8 cellular contexts compared by ENCODE assay signal in genomic region chr1:154791292-154792278, GRCh38.
DNase-seq lines count a peak whose midpoint lies in the region; ATAC-seq, FAIRE-seq and TF ChIP-seq lines count a peak whose summit lies in the region.

No MANE protein-coding gene starts in this region.

- FAIRE-seq in small intestine (lab: Jason Lieb, UNC), result no peak

- H3K4me1 ChIP-seq in CD8-positive, alpha-beta T cell (ENCODE audit: insufficient read depth, low read length), result peaks cover 26% of the 10 kb centered on the region
- no peaks in the 10 kb centered on the region for H3K4me1 ChIP-seq in small intestine (ENCODE audit: control insufficient read depth in 2 of 2, insufficient read depth in 1 of 2, low read depth in 1 of 2, low read length in 1 of 2)

- POLR2A ChIA-PET in CD8-positive, alpha-beta T cell (lab: Charles Lee), result interaction anchor here (0.5 to 1.5 kb wide), 8 partner anchors 10 to 824 kb away, joined by 3 to 7 read pairs (median 3); partner anchors contain the start of gene CREB3L4

- peak; percentile 69 to 97 (median 82) for DNase-seq in CD8-positive, alpha-beta T cell
- DNase-seq in small intestine (peak; percentile 43), putamen (ENCODE audit: low spot score) (no peak)

- TF ChIP-seq CTCF in CD8-positive, alpha-beta T cell (IDR thresholded peaks at IDR 0.05), result peak; percentile 27

- WGBS in small intestine, 3 donors, result 37 to 40% (median 38%) methylated on average over 16 of the region's 16 CpGs

- H3K27ac ChIP-seq in CD8-positive, alpha-beta T cell (ENCODE audit: low read depth, low read length), result peak overlapping the region; percentile 10
- H3K27ac ChIP-seq in small intestine (ENCODE audit: low read depth in 1 of 2, low read length in 1 of 2), result no peak overlapping the region

- H3K36me3 ChIP-seq in CD8-positive, alpha-beta T cell (ENCODE audit: insufficient read depth, low read length), result no peaks in the 10 kb centered on the region
- no peaks in the 10 kb centered on the region for H3K36me3 ChIP-seq in small intestine (ENCODE audit: control insufficient read depth in 2 of 2, insufficient read depth in 2 of 2, low read length in 2 of 2)

- peaks cover 39% of the 10 kb centered on the region for H3K4me1 Mint-ChIP-seq in CD8-positive, alpha-beta T cell (ENCODE audit: low read depth)
- peaks cover 37% of the 10 kb centered on the region for H3K4me1 Mint-ChIP-seq in activated naive CD8-positive, alpha-beta T cell (ENCODE audit: low read depth)

- no peaks in the 10 kb centered on the region for H3K27me3 Mint-ChIP-seq in CD8-positive, alpha-beta T cell (ENCODE audit: low read depth)
- H3K27me3 Mint-ChIP-seq in activated naive CD8-positive, alpha-beta T cell, result no peaks in the 10 kb centered on the region

- no peaks in the 10 kb centered on the region for H3K9me3 ChIP-seq in CD8-positive, alpha-beta T cell (ENCODE audit: low read length)
- no peaks in the 10 kb centered on the region for H3K9me3 ChIP-seq in small intestine (ENCODE audit: control insufficient read depth, low read depth)

- intact Hi-C loops in CD8-positive, alpha-beta T cell (cut with DNase I, micrococcal nuclease), result loop anchor here (1.0 to 5.0 kb wide), 7 partner anchors 19 to 232 kb away; partner anchors contain the start of genes PMVK (in 2 of the 2) and ZBTB7B (in 1 of the 2)

- H3K27ac Mint-ChIP-seq in CD8-positive, alpha-beta T cell, result peak overlapping the region; percentile 90
- H3K27ac Mint-ChIP-seq in activated naive CD8-positive, alpha-beta T cell, result peak overlapping the region; percentile 80

- H3K27me3 ChIP-seq in CD8-positive, alpha-beta T cell (ENCODE audit: insufficient read depth, low read length), result no peaks in the 10 kb centered on the region
- H3K27me3 ChIP-seq in small intestine (ENCODE audit: control insufficient read depth in 2 of 2, insufficient read depth in 2 of 2, low read length in 2 of 2), result peaks cover 0 to 2% of the 10 kb centered on the region in 2 donors

- CTCF ChIA-PET in CD8-positive, alpha-beta T cell (lab: Charles Lee), result interaction anchor here (0.6 to 2.9 kb wide), 27 partner anchors 9 to 269 kb away, joined by 3 to 39 read pairs (median 3); no protein-coding TSS in a partner anchor

- H3K4me3 Mint-ChIP-seq in CD8-positive, alpha-beta T cell, result peak overlapping the region; percentile 73
- H3K4me3 Mint-ChIP-seq in activated naive CD8-positive, alpha-beta T cell, result peak overlapping the region; percentile 78

- no peaks in the 10 kb centered on the region for H3K36me3 Mint-ChIP-seq in CD8-positive, alpha-beta T cell
- H3K36me3 Mint-ChIP-seq in activated naive CD8-positive, alpha-beta T cell, result no peaks in the 10 kb centered on the region

- ATAC-seq in CD8-positive, alpha-beta T cell, result peak; percentile 93
- ATAC-seq in GM19438 (IDR thresholded peaks at IDR 0.05; ENCODE audit: low read depth, unreplicated experiment), result peak; percentile 83
- ATAC-seq in HG03565 (IDR thresholded peaks at IDR 0.05; ENCODE audit: unreplicated experiment), result peak; percentile 67
- peak; percentile 45; the same call in 2 of the 3 replicates for ATAC-seq in SK-N-SH treated with all-trans-retinoic acid at 6 μM for 48 hours
- no peak for ATAC-seq in GM18858 (IDR thresholded peaks at IDR 0.05; ENCODE audit: unreplicated experiment)

- H3K9me3 Mint-ChIP-seq in CD8-positive, alpha-beta T cell, result no peaks in the 10 kb centered on the region
- no peaks in the 10 kb centered on the region for H3K9me3 Mint-ChIP-seq in activated naive CD8-positive, alpha-beta T cell (ENCODE audit: low read depth)

- H3K4me3 ChIP-seq in CD8-positive, alpha-beta T cell (ENCODE audit: low read depth, low read length), result peak overlapping the region; percentile 5
- H3K4me3 ChIP-seq in small intestine (ENCODE audit: low read depth in 1 of 2, low read length in 2 of 2), result no peak overlapping the region

TF ChIP-seq in SK-N-SH treated with all-trans-retinoic acid at 6 μM for 48 hours, 23 proteins besides CTCF, POLR2A, EP300 and RAD21:
- no peak for TF ChIP-seq BACH2 (CRISPR knock-in tag; IDR thresholded peaks at IDR 0.05; ENCODE audit: borderline replicate concordance)
- TF ChIP-seq RARB (CRISPR knock-in tag; IDR thresholded peaks at IDR 0.05), result no peak
- TF ChIP-seq TOX (CRISPR knock-in tag; IDR thresholded peaks at IDR 0.05; ENCODE audit: borderline replicate concordance), result no peak
- no peak for TF ChIP-seq CREB5 (CRISPR knock-in tag; IDR thresholded peaks at IDR 0.05; ENCODE audit: low read depth)
- no peak for TF ChIP-seq SNAI2 (CRISPR knock-in tag; IDR thresholded peaks at IDR 0.05)
- TF ChIP-seq ZFP30 (CRISPR knock-in tag; IDR thresholded peaks at IDR 0.05), result no peak
- no peak for TF ChIP-seq PPARA (CRISPR knock-in tag; IDR thresholded peaks at IDR 0.05; ENCODE audit: borderline replicate concordance)
- no peak for TF ChIP-seq POU6F1 (CRISPR knock-in tag; IDR thresholded peaks at IDR 0.05; ENCODE audit: borderline replicate concordance, low read depth)
- no peak for TF ChIP-seq GLIS3 (CRISPR knock-in tag; IDR thresholded peaks at IDR 0.05)
- TF ChIP-seq ZNF8 (CRISPR knock-in tag; IDR thresholded peaks at IDR 0.05), result no peak
- TF ChIP-seq PATZ1 (CRISPR knock-in tag; IDR thresholded peaks at IDR 0.05; ENCODE audit: borderline replicate concordance), result no peak
- no peak for TF ChIP-seq ARNTL (CRISPR knock-in tag; IDR thresholded peaks at IDR 0.05; ENCODE audit: borderline replicate concordance, low read depth)
